8 cellular contexts compared by ENCODE assay signal in genomic region chr10:69086131-69086530, GRCh38. TPM values are rescaled to one million over a fixed set of nuclear protein-coding genes. Genes with fewer than 3 reads are reported as not detected.
A peak's percentile ranks its signal among the peaks of the same experiment; 100 is the strongest.
DNase-seq lines count a peak whose midpoint lies in the region; TF ChIP-seq lines count a peak whose summit lies in the region.

No MANE protein-coding gene starts in this region.

- peak overlapping the region; percentile 27; the same call in 1 of the 2 replicates for H3K4me2 ChIP-seq in OCI-LY3 (ENCODE audit: low read length)

- DNase-seq in EH (ENCODE audit: low read depth) (peak; percentile 17), endodermal cell (no peak), NCI-H1048 (lab: John Stamatoyannopoulos, UW) (no peak), NCI-H2196 (lab: John Stamatoyannopoulos, UW; ENCODE audit: unreplicated experiment) (no peak), nucleus accumbens (lab: John Stamatoyannopoulos, UW) (no peak), inferior parietal cortex (ENCODE audit: extremely low spot score) (no peak)

- no peaks in the 10 kb centered on the region for H3K36me3 Mint-ChIP-seq in endodermal cell (ENCODE audit: low read depth)

- 68 to 83% methylated on average over 4 to 7 of the region's 7 CpGs for WGBS in endodermal cell (ENCODE audit: insufficient coverage in 1 of 2, insufficient read length in 1 of 2), 2 experiments

- TF ChIP-seq CTCF in OCI-LY3 (IDR thresholded peaks at IDR 0.05; ENCODE audit: low read depth, low read length), result no peak
- TF ChIP-seq CTCF in endodermal cell (conservative IDR thresholded peaks at IDR 0.05), result no peak
- no peak for TF ChIP-seq CTCF in neutrophil (IDR thresholded peaks at IDR 0.05)

- H3K27me3 ChIP-seq in OCI-LY3 (ENCODE audit: low read depth, low read length), result no peaks in the 10 kb centered on the region
- H3K27me3 ChIP-seq in endodermal cell (ENCODE audit: control insufficient read depth, insufficient read depth, low read length, poor library complexity, severe bottlenecking), result no peaks in the 10 kb centered on the region
- H3K27me3 ChIP-seq in neutrophil, result no peaks in the 10 kb centered on the region

- H3K27ac ChIP-seq in OCI-LY3 (ENCODE audit: low read length) (no peak overlapping the region), endodermal cell (ENCODE audit: low read depth, low read length) (no peak overlapping the region), neutrophil (peak overlapping the region; percentile 99)

- H3K27ac Mint-ChIP-seq in endodermal cell, result peak overlapping the region; percentile 18

- H3K4me3 ChIP-seq in OCI-LY3 (ENCODE audit: low read length), result no peak overlapping the region
- H3K4me3 ChIP-seq in endodermal cell (ENCODE audit: low read length), result no peak overlapping the region
- H3K4me3 ChIP-seq in neutrophil (ENCODE audit: low read depth in 1 of 2, low read length in 1 of 2), result peak overlapping the region; percentile 85 to 94

- peaks cover 31% of the 10 kb centered on the region for H3K79me2 ChIP-seq in OCI-LY3 (ENCODE audit: low read length)

- no peak overlapping the region for H3K4me3 Mint-ChIP-seq in endodermal cell

- peaks cover 9% of the 10 kb centered on the region for H3K4me1 Mint-ChIP-seq in endodermal cell

- H3K9ac ChIP-seq in OCI-LY3 (ENCODE audit: low read length) (no peak overlapping the region; the same call in 1 of the 2 replicates), endodermal cell (ENCODE audit: extremely low read depth, low read length, poor library complexity, severe bottlenecking) (no peak overlapping the region)

- H3K4me1 ChIP-seq in OCI-LY3 (ENCODE audit: low read length), result peaks cover 39% of the 10 kb centered on the region
- H3K4me1 ChIP-seq in endodermal cell (ENCODE audit: control insufficient read depth, insufficient read depth, low read length), result peaks cover 3% of the 10 kb centered on the region
- H3K4me1 ChIP-seq in neutrophil (ENCODE audit: control insufficient read depth in 1 of 2, insufficient read depth in 1 of 2, low read depth in 1 of 2, low read length in 1 of 2), result peaks cover 34 to 45% of the 10 kb centered on the region in 2 experiments

- H3K9me3 Mint-ChIP-seq in endodermal cell, result no peaks in the 10 kb centered on the region

- H3K9me3 ChIP-seq in OCI-LY3 (ENCODE audit: insufficient read depth, low read length) (no peaks in the 10 kb centered on the region), endodermal cell (ENCODE audit: control insufficient read depth, low read length) (no peaks in the 10 kb centered on the region), neutrophil (no peaks in the 10 kb centered on the region)

- H3K27me3 Mint-ChIP-seq in endodermal cell (ENCODE audit: insufficient read depth), result no peaks in the 10 kb centered on the region

- peaks cover 13% of the 10 kb centered on the region; the same call in 1 of the 2 replicates for H4K20me1 ChIP-seq in OCI-LY3 (ENCODE audit: insufficient read depth, low read length)

- peak overlapping the region; percentile 31; the same call in 1 of the 2 replicates for H2AFZ ChIP-seq in OCI-LY3 (ENCODE audit: low read depth, low read length)

- H3K36me3 ChIP-seq in OCI-LY3 (replicated peaks; ENCODE audit: low read depth, low read length) (peaks cover 13% of the 10 kb centered on the region), endodermal cell (ENCODE audit: control insufficient read depth, insufficient read depth, low read length) (no peaks in the 10 kb centered on the region), neutrophil (peaks cover 12% of the 10 kb centered on the region)

RNA-seq across cellular contexts. Expression of gene SRGN, which starts 1.8 kb away (rescaled TPM):
- not detected for total RNA-seq in endodermal cell
- not detected for polyA plus RNA-seq in endodermal cell (2013, experiment 1 of 2)
- not detected for polyA plus RNA-seq in endodermal cell (2013, experiment 2 of 2)

RNA-seq across cellular contexts. Expression of gene VPS26A, which starts 37.8 kb away (rescaled TPM):
- total RNA-seq in endodermal cell, result 10 to 100 TPM; 41.2 to 46.5 TPM
- polyA plus RNA-seq in endodermal cell (2013, experiment 1 of 2), result 43.3 TPM
- 46.1 TPM for polyA plus RNA-seq in endodermal cell (2013, experiment 2 of 2)

Comparison
In these comparisons a context has a peak if more than half of its experiments do, and no peak if none do; other contexts are left out.
1. H3K4me3 ChIP-seq: peak in neutrophil (2 of 2); none in OCI-LY3 (single experiment) and endodermal cell (single experiment).